Comparison of ENCODE assay signal across 12 cellular contexts in genomic region chr3:44065311-44065710, GRCh38.
DNase-seq lines count a peak whose midpoint lies in the region; ATAC-seq, FAIRE-seq and TF ChIP-seq lines count a peak whose summit lies in the region.
"Had no signal": no experiment of that assay in that cellular context is flagged by ENCODE, and none has a peak within 500 bp of the region (broad histone marks: within the 10 kb centered on the region; RNA-seq: fewer than 3 reads in every experiment).

No MANE protein-coding gene starts in this region.

- no peak for ATAC-seq in gastrocnemius medialis
- ATAC-seq: activated CD4-positive, CD25-positive, alpha-beta regulatory T cell treated with anti-CD3 and anti-CD28 coated beads, Interleukin-2, amount 50 U/mL, for 24 hours; CD8-positive, alpha-beta T cell had no signal

- no peaks in the 10 kb centered on the region for H3K4me1 ChIP-seq in colonic mucosa
- H3K4me1 ChIP-seq in gastrocnemius medialis: no peaks in the 10 kb centered on the region
- H3K4me1 ChIP-seq: Peyer's patch had no signal

- DNase-seq in COR-L47 (lab: John Stamatoyannopoulos, UW) (peak; percentile 88), NCI-H1105 treated with DMSO at 0.1 percent for 48 hours (lab: John Stamatoyannopoulos, UW) (peak; percentile 84), bronchial epithelial cell (ENCODE audit: low read depth) (peak; percentile 62), medulla oblongata (ENCODE audit: extremely low spot score) (peak; percentile 48), T-helper 9 cell (no peak), CD14-positive monocyte (ENCODE audit: low spot score) (no peak), colonic mucosa (no peak), gastrocnemius medialis (no peak)
- DNase-seq: activated naive CD4-positive, alpha-beta T cell treated with anti-CD3 and anti-CD28 coated beads, Interleukin-2, amount 10 ng/mL, durations not matched to agents 7 days and 5 days; CD8-positive, alpha-beta T cell; Peyer's patch had no signal

- no peaks in the 10 kb centered on the region for H3K9me3 ChIP-seq in colonic mucosa
- H3K9me3 ChIP-seq in gastrocnemius medialis: no peaks in the 10 kb centered on the region
- H3K9me3 ChIP-seq: Peyer's patch had no signal

- peak; percentile 7 for FAIRE-seq in bronchial epithelial cell (lab: Jason Lieb, UNC)

- H3K36me3 ChIP-seq in bronchial epithelial cell (ENCODE audit: control insufficient read depth, insufficient read depth, low read length) (no peaks in the 10 kb centered on the region), colonic mucosa (no peaks in the 10 kb centered on the region), gastrocnemius medialis (no peaks in the 10 kb centered on the region)
- H3K36me3 ChIP-seq: Peyer's patch had no signal

- TF ChIP-seq POLR2A in gastrocnemius medialis (IDR thresholded peaks at IDR 0.05): no peak

- no peak overlapping the region for H3K4me3 Mint-ChIP-seq in CD14-positive monocyte
- H3K4me3 Mint-ChIP-seq: activated naive CD4-positive, alpha-beta T cell treated with anti-CD3 and anti-CD28 coated beads, Interleukin-2, amount 10 ng/mL, durations not matched to agents 7 days and 5 days; CD8-positive, alpha-beta T cell had no signal

- no peak for TF ChIP-seq CTCF in bronchial epithelial cell (IDR thresholded peaks at IDR 0.05; ENCODE audit: insufficient read depth, low read length, severe bottlenecking)
- TF ChIP-seq CTCF in CD14-positive monocyte (IDR thresholded peaks at IDR 0.05): no peak
- no peak for TF ChIP-seq CTCF in colonic mucosa (IDR thresholded peaks at IDR 0.05)
- TF ChIP-seq CTCF in gastrocnemius medialis (IDR thresholded peaks at IDR 0.05 in 4 of 5, conservative IDR thresholded peaks at IDR 0.05 in 1 of 5): no peak

- in situ Hi-C loops in gastrocnemius medialis (cut with MboI; ENCODE audit: low sequenced_read_pairs in 4 of 4): no loop called here

- no peak overlapping the region for H3K9ac ChIP-seq in colonic mucosa (ENCODE audit: low read depth in 2 of 2, low read length in 2 of 2)

- H3K27ac ChIP-seq in colonic mucosa (no peak overlapping the region), gastrocnemius medialis (no peak overlapping the region)
- H3K27ac ChIP-seq: Peyer's patch had no signal

- no peaks in the 10 kb centered on the region for H3K4me1 Mint-ChIP-seq in CD14-positive monocyte

- peaks cover 0 to 2% (median 0%) of the 10 kb centered on the region in 7 donors for H3K9me3 Mint-ChIP-seq in CD14-positive monocyte
- H3K9me3 Mint-ChIP-seq: activated naive CD4-positive, alpha-beta T cell treated with anti-CD3 and anti-CD28 coated beads, Interleukin-2, amount 10 ng/mL, durations not matched to agents 7 days and 5 days; CD8-positive, alpha-beta T cell had no signal

- intact Hi-C loops in CD14-positive monocyte (cut with micrococcal nuclease): no loop called here
- intact Hi-C loops in colonic mucosa (cut with DNase I): no loop called here
- intact Hi-C loops in gastrocnemius medialis (cut with DNase I; ENCODE audit: low total_unique reads): no loop called here

- H3K4me3 ChIP-seq in bronchial epithelial cell (ENCODE audit: low read depth, low read length) (no peak overlapping the region), colonic mucosa (no peak overlapping the region), gastrocnemius medialis (no peak overlapping the region)
- H3K4me3 ChIP-seq: Peyer's patch had no signal

- H3K27ac Mint-ChIP-seq in CD14-positive monocyte: no peak overlapping the region
- H3K27ac Mint-ChIP-seq: activated naive CD4-positive, alpha-beta T cell treated with anti-CD3 and anti-CD28 coated beads, Interleukin-2, amount 10 ng/mL, durations not matched to agents 7 days and 5 days; CD8-positive, alpha-beta T cell had no signal

- H3K27me3 Mint-ChIP-seq in CD14-positive monocyte (ENCODE audit: low read depth in 3 of 3): peaks cover 4 to 12% (median 6%) of the 10 kb centered on the region in 3 donors

- H3K36me3 Mint-ChIP-seq in CD14-positive monocyte: no peaks in the 10 kb centered on the region
- H3K36me3 Mint-ChIP-seq: activated naive CD4-positive, alpha-beta T cell treated with anti-CD3 and anti-CD28 coated beads, Interleukin-2, amount 10 ng/mL, durations not matched to agents 7 days and 5 days; CD8-positive, alpha-beta T cell had no signal

- no peaks in the 10 kb centered on the region for H3K27me3 ChIP-seq in bronchial epithelial cell (ENCODE audit: control insufficient read depth, insufficient read depth, low read length)
- H3K27me3 ChIP-seq in colonic mucosa: no peaks in the 10 kb centered on the region
- H3K27me3 ChIP-seq in gastrocnemius medialis: peaks cover 4 to 16% (median 16%) of the 10 kb centered on the region in 3 donors
- H3K27me3 ChIP-seq: Peyer's patch had no signal

Comparison
In these comparisons a context has a peak if more than half of its experiments do, and no peak if none do; other contexts are left out.
1. DNase-seq: peak in COR-L47 (single experiment), NCI-H1105 treated with DMSO at 0.1 percent for 48 hours (single experiment), bronchial epithelial cell (single experiment) and medulla oblongata (single experiment); none in T-helper 9 cell (single experiment), CD14-positive monocyte (single experiment), colonic mucosa (single experiment) and gastrocnemius medialis (0 of 2).